1 cellular context compared by ENCODE assay signal in genomic region chr2:168890006-168890782, GRCh38.
TF ChIP-seq lines count a peak whose summit lies in the region.

A gene with protein sequence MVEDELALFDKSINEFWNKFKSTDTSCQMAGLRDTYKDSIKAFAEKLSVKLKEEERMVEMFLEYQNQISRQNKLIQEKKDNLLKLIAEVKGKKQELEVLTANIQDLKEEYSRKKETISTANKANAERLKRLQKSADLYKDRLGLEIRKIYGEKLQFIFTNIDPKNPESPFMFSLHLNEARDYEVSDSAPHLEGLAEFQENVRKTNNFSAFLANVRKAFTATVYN (minus strand): TSS chr2:168890430. CDS start chr2:168889519, 911 bp downstream.

TF ChIP-seq in K562, 482 proteins besides CTCF, POLR2A, EP300 and RAD21 (continued from another document and continues in another):
- TF ChIP-seq CHAMP1 (IDR thresholded peaks at IDR 0.05) (peak; percentile 74; the same call in 1 of the 2 replicates), HNRNPH1 (optimal IDR thresholded peaks at IDR 0.05; ENCODE audit: low read depth, low read length) (no peak), NBN (IDR thresholded peaks at IDR 0.05; ENCODE audit: low read depth) (peak; percentile 56; the same call in 1 of the 2 replicates), MAX (CRISPR knock-in tag; IDR thresholded peaks at IDR 0.05) (peak; percentile 57), RB1 (IDR thresholded peaks at IDR 0.05; ENCODE audit: low read depth) (peak; percentile 83), POLR2AphosphoS2 (IDR thresholded peaks at IDR 0.05; ENCODE audit: low read length) (no peak), HNRNPUL1 (IDR thresholded peaks at IDR 0.05; ENCODE audit: low read length) (no peak), RBBP5 (IDR thresholded peaks at IDR 0.05; ENCODE audit: borderline replicate concordance, insufficient read depth, low read length, poor library complexity, severe bottlenecking) (peak; percentile 91), MAFK (IDR thresholded peaks at IDR 0.05; ENCODE audit: low read length) (no peak), ATF7 (IDR thresholded peaks at IDR 0.05) (peak; percentile 65), BCOR (IDR thresholded peaks at IDR 0.05) (peak; percentile 57; the same call in 1 of the 2 replicates), MXI1 (IDR thresholded peaks at IDR 0.05; ENCODE audit: low read depth, low read length) (peak; percentile 34; the same call in 1 of the 2 replicates), SUPT5H (IDR thresholded peaks at IDR 0.05) (peak; percentile 93), ZNF263 (CRISPR knock-in tag; IDR thresholded peaks at IDR 0.05; ENCODE audit: borderline replicate concordance) (no peak), ADNP (tag; IDR thresholded peaks at IDR 0.05) (no peak), ETS2 (tag; IDR thresholded peaks at IDR 0.05; ENCODE audit: borderline replicate concordance, poor library complexity, severe bottlenecking) (no peak), PHF8 (IDR thresholded peaks at IDR 0.05; ENCODE audit: borderline replicate concordance, low read length) (peak; percentile 91), POLR2G (IDR thresholded peaks at IDR 0.05; ENCODE audit: low read depth, low read length) (peak; percentile 97), CBFB (CRISPR knock-in tag; IDR thresholded peaks at IDR 0.05) (no peak), ZNF143 (CRISPR knock-in tag; IDR thresholded peaks at IDR 0.05) (peak; percentile 97), ZNF24 (IDR thresholded peaks at IDR 0.05) (0 out of 2 replicates have a peak, but pooled peaks have one; percentile 5), SAFB2 (IDR thresholded peaks at IDR 0.05; ENCODE audit: borderline replicate concordance, low read depth, low read length, severe bottlenecking) (no peak), ZEB2 (IDR thresholded peaks at IDR 0.05) (no peak), CBX3 (IDR thresholded peaks at IDR 0.05; ENCODE audit: borderline replicate concordance in 1 of 2, low read length in 2 of 2) (0 out of 3 replicates have a peak, but pooled peaks of 1 of the 2 experiments have one; percentile 24), TAL1 (IDR thresholded peaks at IDR 0.05) (no peak), USF1 (CRISPR knock-in tag; IDR thresholded peaks at IDR 0.05) (no peak), HLTF (IDR thresholded peaks at IDR 0.05) (peak; percentile 88), ZFX (CRISPR knock-in tag; IDR thresholded peaks at IDR 0.05) (peak; percentile 74), SP2 (IDR thresholded peaks at IDR 0.05; ENCODE audit: extremely low read depth, low read depth, low read length, poor library complexity, severe bottlenecking) (peak; percentile 79), RBM25 (IDR thresholded peaks at IDR 0.05; ENCODE audit: low read depth, low read length, severe bottlenecking) (peak; percentile 92), HDAC3 (IDR thresholded peaks at IDR 0.05; ENCODE audit: borderline replicate concordance, partially characterized antibody) (peak; percentile 34), SIN3B (IDR thresholded peaks at IDR 0.05; ENCODE audit: low read depth) (peak; percentile 87), DIDO1 (tag; IDR thresholded peaks at IDR 0.05; ENCODE audit: low read depth) (peak; percentile 60; the same call in 1 of the 2 replicates), TCF7 (IDR thresholded peaks at IDR 0.05; ENCODE audit: borderline replicate concordance) (no peak), TFAP4 (CRISPR knock-in tag; IDR thresholded peaks at IDR 0.05; ENCODE audit: borderline replicate concordance) (peak; percentile 90), ZNF280A (IDR thresholded peaks at IDR 0.05; ENCODE audit: low read depth, partially characterized antibody) (no peak), ASH1L (IDR thresholded peaks at IDR 0.05; ENCODE audit: borderline replicate concordance, low read depth, partially characterized antibody) (peak; percentile 96), ZMIZ1 (IDR thresholded peaks at IDR 0.05; ENCODE audit: low read depth in 2 of 2, low read length in 2 of 2) (no peak), THRAP3 (IDR thresholded peaks at IDR 0.05; ENCODE audit: borderline replicate concordance) (no peak), NFIC (IDR thresholded peaks at IDR 0.05) (peak; percentile 46), SMAD3 (CRISPR knock-in tag; conservative IDR thresholded peaks at IDR 0.05) (no peak)
- TF ChIP-seq, protein P1, sequence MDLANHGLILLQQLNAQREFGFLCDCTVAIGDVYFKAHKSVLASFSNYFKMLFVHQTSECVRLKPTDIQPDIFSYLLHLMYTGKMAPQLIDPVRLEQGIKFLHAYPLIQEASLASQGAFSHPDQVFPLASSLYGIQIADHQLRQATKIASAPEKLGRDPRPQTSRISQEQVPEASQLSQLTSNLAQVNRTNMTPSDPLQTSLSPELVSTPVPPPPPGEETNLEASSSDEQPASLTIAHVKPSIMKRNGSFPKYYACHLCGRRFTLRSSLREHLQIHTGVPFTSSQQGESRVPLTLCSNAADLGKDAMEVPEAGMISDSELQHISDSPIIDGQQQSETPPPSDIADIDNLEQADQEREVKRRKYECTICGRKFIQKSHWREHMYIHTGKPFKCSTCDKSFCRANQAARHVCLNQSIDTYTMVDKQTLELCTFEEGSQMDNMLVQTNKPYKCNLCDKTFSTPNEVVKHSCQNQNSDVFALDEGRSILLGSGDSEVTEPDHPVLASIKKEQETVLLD (IDR thresholded peaks at IDR 0.05): 0 out of 2 replicates have a peak, but pooled peaks have one; percentile 30
- TF ChIP-seq, protein P2, sequence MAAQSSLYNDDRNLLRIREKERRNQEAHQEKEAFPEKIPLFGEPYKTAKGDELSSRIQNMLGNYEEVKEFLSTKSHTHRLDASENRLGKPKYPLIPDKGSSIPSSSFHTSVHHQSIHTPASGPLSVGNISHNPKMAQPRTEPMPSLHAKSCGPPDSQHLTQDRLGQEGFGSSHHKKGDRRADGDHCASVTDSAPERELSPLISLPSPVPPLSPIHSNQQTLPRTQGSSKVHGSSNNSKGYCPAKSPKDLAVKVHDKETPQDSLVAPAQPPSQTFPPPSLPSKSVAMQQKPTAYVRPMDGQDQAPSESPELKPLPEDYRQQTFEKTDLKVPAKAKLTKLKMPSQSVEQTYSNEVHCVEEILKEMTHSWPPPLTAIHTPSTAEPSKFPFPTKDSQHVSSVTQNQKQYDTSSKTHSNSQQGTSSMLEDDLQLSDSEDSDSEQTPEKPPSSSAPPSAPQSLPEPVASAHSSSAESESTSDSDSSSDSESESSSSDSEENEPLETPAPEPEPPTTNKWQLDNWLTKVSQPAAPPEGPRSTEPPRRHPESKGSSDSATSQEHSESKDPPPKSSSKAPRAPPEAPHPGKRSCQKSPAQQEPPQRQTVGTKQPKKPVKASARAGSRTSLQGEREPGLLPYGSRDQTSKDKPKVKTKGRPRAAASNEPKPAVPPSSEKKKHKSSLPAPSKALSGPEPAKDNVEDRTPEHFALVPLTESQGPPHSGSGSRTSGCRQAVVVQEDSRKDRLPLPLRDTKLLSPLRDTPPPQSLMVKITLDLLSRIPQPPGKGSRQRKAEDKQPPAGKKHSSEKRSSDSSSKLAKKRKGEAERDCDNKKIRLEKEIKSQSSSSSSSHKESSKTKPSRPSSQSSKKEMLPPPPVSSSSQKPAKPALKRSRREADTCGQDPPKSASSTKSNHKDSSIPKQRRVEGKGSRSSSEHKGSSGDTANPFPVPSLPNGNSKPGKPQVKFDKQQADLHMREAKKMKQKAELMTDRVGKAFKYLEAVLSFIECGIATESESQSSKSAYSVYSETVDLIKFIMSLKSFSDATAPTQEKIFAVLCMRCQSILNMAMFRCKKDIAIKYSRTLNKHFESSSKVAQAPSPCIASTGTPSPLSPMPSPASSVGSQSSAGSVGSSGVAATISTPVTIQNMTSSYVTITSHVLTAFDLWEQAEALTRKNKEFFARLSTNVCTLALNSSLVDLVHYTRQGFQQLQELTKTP (IDR thresholded peaks at IDR 0.05; ENCODE audit: low read depth in 1 of 2, partially characterized antibody in 2 of 2): peak; percentile 71 to 92
- TF ChIP-seq, protein P3, sequence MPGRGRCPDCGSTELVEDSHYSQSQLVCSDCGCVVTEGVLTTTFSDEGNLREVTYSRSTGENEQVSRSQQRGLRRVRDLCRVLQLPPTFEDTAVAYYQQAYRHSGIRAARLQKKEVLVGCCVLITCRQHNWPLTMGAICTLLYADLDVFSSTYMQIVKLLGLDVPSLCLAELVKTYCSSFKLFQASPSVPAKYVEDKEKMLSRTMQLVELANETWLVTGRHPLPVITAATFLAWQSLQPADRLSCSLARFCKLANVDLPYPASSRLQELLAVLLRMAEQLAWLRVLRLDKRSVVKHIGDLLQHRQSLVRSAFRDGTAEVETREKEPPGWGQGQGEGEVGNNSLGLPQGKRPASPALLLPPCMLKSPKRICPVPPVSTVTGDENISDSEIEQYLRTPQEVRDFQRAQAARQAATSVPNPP (IDR thresholded peaks at IDR 0.05; ENCODE audit: borderline replicate concordance, insufficient read depth, insufficient read length): no peak
- TF ChIP-seq, protein P4, sequence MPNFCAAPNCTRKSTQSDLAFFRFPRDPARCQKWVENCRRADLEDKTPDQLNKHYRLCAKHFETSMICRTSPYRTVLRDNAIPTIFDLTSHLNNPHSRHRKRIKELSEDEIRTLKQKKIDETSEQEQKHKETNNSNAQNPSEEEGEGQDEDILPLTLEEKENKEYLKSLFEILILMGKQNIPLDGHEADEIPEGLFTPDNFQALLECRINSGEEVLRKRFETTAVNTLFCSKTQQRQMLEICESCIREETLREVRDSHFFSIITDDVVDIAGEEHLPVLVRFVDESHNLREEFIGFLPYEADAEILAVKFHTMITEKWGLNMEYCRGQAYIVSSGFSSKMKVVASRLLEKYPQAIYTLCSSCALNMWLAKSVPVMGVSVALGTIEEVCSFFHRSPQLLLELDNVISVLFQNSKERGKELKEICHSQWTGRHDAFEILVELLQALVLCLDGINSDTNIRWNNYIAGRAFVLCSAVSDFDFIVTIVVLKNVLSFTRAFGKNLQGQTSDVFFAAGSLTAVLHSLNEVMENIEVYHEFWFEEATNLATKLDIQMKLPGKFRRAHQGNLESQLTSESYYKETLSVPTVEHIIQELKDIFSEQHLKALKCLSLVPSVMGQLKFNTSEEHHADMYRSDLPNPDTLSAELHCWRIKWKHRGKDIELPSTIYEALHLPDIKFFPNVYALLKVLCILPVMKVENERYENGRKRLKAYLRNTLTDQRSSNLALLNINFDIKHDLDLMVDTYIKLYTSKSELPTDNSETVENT (CRISPR knock-in tag; IDR thresholded peaks at IDR 0.05): 0 out of 2 replicates have a peak, but pooled peaks have one; percentile 53
